ENCODE assay signal across 8 cellular contexts in the genomic region with DNA sequence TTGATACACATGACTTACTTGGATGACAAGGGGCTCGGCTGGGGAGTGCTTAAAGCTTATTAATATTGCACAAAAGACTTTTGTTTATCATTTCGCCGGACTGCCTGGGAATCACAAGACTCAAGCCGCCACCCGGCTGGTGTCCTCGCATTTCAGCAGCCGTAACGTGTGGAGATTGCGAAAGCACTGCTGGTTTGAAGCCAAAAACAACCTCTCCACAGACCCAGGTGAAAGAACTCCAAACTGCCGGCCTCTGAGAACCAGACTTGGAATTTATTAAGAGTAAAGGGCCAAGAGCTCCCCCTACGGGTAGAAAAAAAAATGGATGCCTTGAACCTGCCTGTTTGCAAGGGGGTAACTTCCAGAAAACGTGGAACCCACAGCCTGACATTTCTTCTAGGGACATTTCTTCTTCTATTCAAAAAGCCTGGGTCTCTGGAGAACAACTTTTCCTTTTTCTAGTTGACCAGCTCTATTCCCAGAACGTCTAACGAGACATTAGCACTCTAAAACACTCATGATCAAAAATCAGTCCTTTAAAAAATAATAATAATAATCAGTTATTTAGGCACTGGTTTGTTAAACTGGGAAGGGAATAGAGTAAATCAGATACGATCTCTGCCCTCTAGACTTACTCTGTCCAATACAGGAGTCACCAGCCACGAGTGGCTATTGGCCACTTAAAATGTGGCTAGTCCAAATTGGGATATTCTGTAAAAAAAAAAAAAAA.
DNase-seq lines count a peak whose midpoint lies in the region; ATAC-seq, FAIRE-seq and TF ChIP-seq lines count a peak whose summit lies in the region.

No MANE protein-coding gene starts in this region.

- TF ChIP-seq RAD21 in K562 (CRISPR knock-in tag; conservative IDR thresholded peaks at IDR 0.05 in 1 of 2, IDR thresholded peaks at IDR 0.05 in 1 of 2): peak; percentile 35 to 67

- under 1% methylated on average over 16 of the region's 16 CpGs for WGBS in K562 (ENCODE audit: insufficient coverage, low coverage, missing lambda C conversion rate)

- H3K36me3 ChIP-seq in PC-3 (ENCODE audit: low read depth, low read length) (no peaks in the 10 kb centered on the region), K562 (ENCODE audit: control insufficient read depth, insufficient read depth, low read length) (no peaks in the 10 kb centered on the region)

- in situ Hi-C loops in K562 (cut with MboI): no loop called here

- TF ChIP-seq CTCF in GM12872 (IDR thresholded peaks at IDR 0.05; ENCODE audit: insufficient read depth, low read depth, low read length) (peak; percentile 81), PC-3 (conservative IDR thresholded peaks at IDR 0.05; ENCODE audit: low read depth, low read length) (peak; percentile 87), K562 (IDR thresholded peaks at IDR 0.05 in 2 of 3, conservative IDR thresholded peaks at IDR 0.05 in 1 of 3; ENCODE audit: insufficient read depth in 2 of 3, low read depth in 1 of 3, low read length in 3 of 3) (peak; percentile 66 to 83 (median 75)), retinal pigment epithelial cell (conservative IDR thresholded peaks at IDR 0.05; ENCODE audit: low read depth, low read length) (peak; percentile 79)

- H3K4me3 ChIP-seq in PC-3 (ENCODE audit: low read length) (peak overlapping the region; percentile 51), K562 (no peak overlapping the region), retinal pigment epithelial cell (ENCODE audit: low read length) (peak overlapping the region; percentile 21)

- H3K4me1 ChIP-seq in PC-3 (ENCODE audit: insufficient read depth, low read length) (peaks cover 8% of the 10 kb centered on the region), K562 (replicated peaks in 1 of 2; ENCODE audit: control insufficient read depth in 2 of 2, insufficient read depth in 2 of 2, low read length in 2 of 2) (no peaks in the 10 kb centered on the region)

- DNase-seq in A172 (ENCODE audit: low spot score): peak; percentile 92
- DNase-seq in Kasumi-1 (lab: John Stamatoyannopoulos, UW): peak; percentile 39 to 61
- DNase-seq in PC-3: peak; percentile 98
- DNase-seq in K562 (ENCODE audit: extremely low read depth in 1 of 4, low spot score in 3 of 4): peak; percentile 67 to 72 (median 70)
- peak; percentile 21 to 24 for DNase-seq in hippocampal formation (lab: John Stamatoyannopoulos, UW)
- peak; percentile 97 for DNase-seq in retinal pigment epithelial cell (ENCODE audit: low read depth)

- TF ChIP-seq POLR2A in K562 (conservative IDR thresholded peaks at IDR 0.05) (no peak), GM18505 (IDR thresholded peaks at IDR 0.05; ENCODE audit: borderline replicate concordance, extremely low read depth, insufficient read depth, insufficient read length) (no peak)

- H3K27me3 ChIP-seq in PC-3 (ENCODE audit: low read length): no peaks in the 10 kb centered on the region
- 0 out of 5 replicates have a peak, but pooled peaks cover 0 to 2% of the 10 kb centered on the region in 2 experiments for H3K27me3 ChIP-seq in K562 (ENCODE audit: control insufficient read depth in 2 of 2, insufficient read depth in 2 of 2, low read length in 2 of 2)

- CTCF ChIA-PET in PC-3 (lab: Charles Lee): interaction anchor here (0.6 to 1.0 kb wide), 3 partner anchors 79 to 185 kb away, joined by 3 to 5 read pairs (median 4); no protein-coding TSS in a partner anchor
- CTCF ChIA-PET in K562 (lab: Yijun Ruan, JAX; ENCODE audit: low intra/inter-chr PET ratio): interaction anchor here (0.6 to 2.1 kb wide), 2 partner anchors 396 to 896 kb away, joined by 3 to 5 read pairs; no protein-coding TSS in a partner anchor

- intact Hi-C loops in PC-3 (cut with micrococcal nuclease): loop anchor here (1.0 to 10.0 kb wide), 4 partner anchors 185 to 1269 kb away; partner anchors contain the start of gene ETAA1
- intact Hi-C loops in K562 (cut with micrococcal nuclease): loop anchor here (1.0 to 10.0 kb wide), 3 partner anchors 185 to 1262 kb away; no protein-coding TSS in a partner anchor

- POLR2A ChIA-PET in PC-3 (lab: Charles Lee; ENCODE audit: unreplicated experiment) (no interaction called here), K562 (lab: Yijun Ruan, JAX) (interaction anchor here (0.6 to 0.7 kb wide), 2 partner anchors 17 to 291 kb away, joined by 3 read pairs; no protein-coding TSS in a partner anchor)

- H3K4me2 ChIP-seq in PC-3 (ENCODE audit: low read length): peak overlapping the region; percentile 70
- H3K4me2 ChIP-seq in K562 (ENCODE audit: insufficient read depth, low read length): peak overlapping the region; percentile 23; the same call in 1 of the 2 replicates

- 0 out of 2 replicates have a peak overlapping the region, but pooled peaks have one; percentile 2 for H3K27ac ChIP-seq in PC-3 (ENCODE audit: low read length)
- no peak overlapping the region for H3K27ac ChIP-seq in K562 (ENCODE audit: extremely low read depth, low read depth, low read length)

- H3K9ac ChIP-seq in PC-3 (ENCODE audit: low read length) (peak overlapping the region; percentile 16; the same call in 1 of the 2 replicates), K562 (ENCODE audit: insufficient read depth in 1 of 2, low read depth in 2 of 2, low read length in 2 of 2) (no peak overlapping the region)

- peak; percentile 71 for ATAC-seq in PC-3
- ATAC-seq in K562: peak; percentile 94
- no peak for ATAC-seq in GM18505 (IDR thresholded peaks at IDR 0.05; ENCODE audit: unreplicated experiment)

- H3K79me2 ChIP-seq in PC-3 (ENCODE audit: low read length): no peaks in the 10 kb centered on the region
- no peaks in the 10 kb centered on the region for H3K79me2 ChIP-seq in K562 (ENCODE audit: control insufficient read depth, insufficient read depth, low read length)

- H3F3A ChIP-seq in PC-3 (ENCODE audit: low read length, unreplicated experiment): no peaks in the 10 kb centered on the region

- BruUV-seq in PC-3 (replicated peaks; lab: Mats Ljungman, UMichigan) (no TSS peak), K562 (replicated peaks; lab: Mats Ljungman, UMichigan) (no TSS peak)

- TF ChIP-seq EP300 in K562 (IDR thresholded peaks at IDR 0.05; ENCODE audit: low read length): no peak

- peak overlapping the region; percentile 77 for H2AFZ ChIP-seq in PC-3 (ENCODE audit: low read length)
- H2AFZ ChIP-seq in K562 (ENCODE audit: low read depth, low read length): peak overlapping the region; percentile 56; the same call in 1 of the 2 replicates

- H4K20me1 ChIP-seq in PC-3 (ENCODE audit: low read length) (no peaks in the 10 kb centered on the region), K562 (replicated peaks; ENCODE audit: control insufficient read depth, insufficient read depth, low read length) (no peaks in the 10 kb centered on the region; the same call in 1 of the 2 replicates)

- peak; percentile 85 for FAIRE-seq in K562 (lab: Jason Lieb, UNC)

- H3K9me1 ChIP-seq in K562 (ENCODE audit: control insufficient read depth, insufficient read depth, low read length): no peaks in the 10 kb centered on the region

- H3K9me3 ChIP-seq in PC-3 (ENCODE audit: low read length): no peaks in the 10 kb centered on the region
- H3K9me3 ChIP-seq in K562 (replicated peaks; ENCODE audit: control insufficient read depth, insufficient read depth, low read depth, low read length): no peaks in the 10 kb centered on the region

- H3K9me2 ChIP-seq in PC-3 (replicated peaks; ENCODE audit: low read length): no peaks in the 10 kb centered on the region

TF ChIP-seq in K562, 482 proteins besides CTCF, POLR2A, EP300 and RAD21:
- TF ChIP-seq ATF4 (CRISPR knock-in tag; IDR thresholded peaks at IDR 0.05) (no peak), CEBPG (CRISPR knock-in tag; IDR thresholded peaks at IDR 0.05) (no peak), CEBPG (tag; conservative IDR thresholded peaks at IDR 0.05 in 1 of 2, IDR thresholded peaks at IDR 0.05 in 1 of 2) (peak in 1 of 2 experiments; percentile 48; a peak in 2 of 4 replicates), CXXC5 (CRISPR knock-in tag; IDR thresholded peaks at IDR 0.05) (peak; percentile 39; the same call in 1 of the 2 replicates), CEBPB (tag; IDR thresholded peaks at IDR 0.05) (peak; percentile 90), SMC3 (conservative IDR thresholded peaks at IDR 0.05; ENCODE audit: insufficient read depth, low read depth, low read length) (0 out of 2 replicates have a peak, but pooled peaks have one; percentile 30), NFIC (IDR thresholded peaks at IDR 0.05) (peak; percentile 49; the same call in 1 of the 2 replicates), ZNF449 (CRISPR knock-in tag; IDR thresholded peaks at IDR 0.05) (no peak)

Comparison
In these comparisons a context has a peak if more than half of its experiments do, and no peak if none do; other contexts are left out.
1. DNase-seq: peak in every context shown above with its lines; median percentile 98 in PC-3; 97 in retinal pigment epithelial cell; 92 in A172; 70 in K562; 50 in Kasumi-1; 22 in hippocampal formation.